Comparison of ENCODE assay signal across 8 cellular contexts in genomic region chr5:10856646-10857332, GRCh38.
DNase-seq lines count a peak whose midpoint lies in the region; ATAC-seq, FAIRE-seq and TF ChIP-seq lines count a peak whose summit lies in the region.

No MANE protein-coding gene starts in this region.

- H3K4me3 ChIP-seq in astrocyte (ENCODE audit: insufficient read depth, low read depth, low read length) (peak overlapping the region; percentile 26), iPS-20b (ENCODE audit: low read length) (peak overlapping the region; percentile 63)

- no peak for ATAC-seq in GM21737 (IDR thresholded peaks at IDR 0.05; ENCODE audit: unreplicated experiment)

- no peaks in the 10 kb centered on the region for H3K9me3 ChIP-seq in astrocyte (ENCODE audit: insufficient read depth, low read depth, low read length)
- H3K9me3 ChIP-seq in iPS-20b (ENCODE audit: insufficient read depth, low read depth, low read length), result no peaks in the 10 kb centered on the region

- H3K27me3 Mint-ChIP-seq in astrocyte (ENCODE audit: low read depth, unreplicated experiment), result peaks cover 10% of the 10 kb centered on the region

- H3K9ac ChIP-seq in astrocyte (ENCODE audit: low read length), result peak overlapping the region; percentile 15
- H3K9ac ChIP-seq in iPS-20b (ENCODE audit: low read depth, low read length), result peak overlapping the region; percentile 16; the same call in 1 of the 2 replicates

- H3K27me3 ChIP-seq in astrocyte (ENCODE audit: insufficient read depth, low read length) (no peaks in the 10 kb centered on the region), iPS-20b (ENCODE audit: insufficient read depth, low read length) (peaks cover 21% of the 10 kb centered on the region)

- peak overlapping the region; percentile 41 for H3K27ac Mint-ChIP-seq in astrocyte (ENCODE audit: unreplicated experiment)

- H3K4me2 ChIP-seq in astrocyte (ENCODE audit: low read length), result peak overlapping the region; percentile 74

- peaks cover 15% of the 10 kb centered on the region for H3K4me1 ChIP-seq in astrocyte (ENCODE audit: insufficient read depth, low read length)
- peaks cover 18% of the 10 kb centered on the region for H3K4me1 ChIP-seq in iPS-20b (ENCODE audit: insufficient read depth, low read length)

- no peaks in the 10 kb centered on the region for H3K36me3 Mint-ChIP-seq in astrocyte (ENCODE audit: low read depth, unreplicated experiment)

- TF ChIP-seq CTCF in 22Rv1 (IDR thresholded peaks at IDR 0.05) (peak; percentile 88), astrocyte (IDR thresholded peaks at IDR 0.05; ENCODE audit: insufficient read depth, low read depth, low read length) (peak; percentile 98)

- H3K36me3 ChIP-seq in astrocyte (ENCODE audit: insufficient read depth, low read length) (no peaks in the 10 kb centered on the region), iPS-20b (ENCODE audit: insufficient read depth, low read depth, low read length) (no peaks in the 10 kb centered on the region)

- H3K4me1 Mint-ChIP-seq in astrocyte (ENCODE audit: low read depth, unreplicated experiment), result peaks cover 23% of the 10 kb centered on the region

- TF ChIP-seq POLR2A in GM12892 (IDR thresholded peaks at IDR 0.05; ENCODE audit: low read depth, low read length), result no peak

- FAIRE-seq in GM12892 (lab: Jason Lieb, UNC), result no peak
- no peak for FAIRE-seq in astrocyte (lab: Jason Lieb, UNC)

- peak overlapping the region; percentile 59 for H2AFZ ChIP-seq in astrocyte (ENCODE audit: low read depth, low read length)

- H3K9me3 Mint-ChIP-seq in astrocyte (ENCODE audit: unreplicated experiment), result no peaks in the 10 kb centered on the region

- DNase-seq in GM12892 (ENCODE audit: insufficient read length), result peak; percentile 16
- DNase-seq in NOMO-1 (lab: John Stamatoyannopoulos, UW; ENCODE audit: unreplicated experiment in 2 of 2), result peak; percentile 35 to 44
- peak; percentile 88 for DNase-seq in astrocyte (ENCODE audit: low read depth)
- DNase-seq in stimulated activated CD4-positive, alpha-beta T cell treated with anti-CD3 and anti-CD28 coated beads, Interleukin-2, amount 100 ng/mL, for 4 hours (ENCODE audit: low read depth), result peak; percentile 1
- no peak for DNase-seq in NCI-H2171 treated with DMSO at 0.1 percent for 48 hours (lab: John Stamatoyannopoulos, UW)

- no peak overlapping the region for H3K27ac ChIP-seq in 22Rv1
- H3K27ac ChIP-seq in astrocyte (ENCODE audit: low read depth, low read length), result no peak overlapping the region
- no peak overlapping the region for H3K27ac ChIP-seq in iPS-20b (ENCODE audit: low read length)

- no peaks in the 10 kb centered on the region for H3K79me2 ChIP-seq in astrocyte (ENCODE audit: insufficient read depth, low read length)

- H4K20me1 ChIP-seq in astrocyte (ENCODE audit: insufficient read depth, low read length), result no peaks in the 10 kb centered on the region

- H3K4me3 Mint-ChIP-seq in astrocyte (ENCODE audit: unreplicated experiment), result peak overlapping the region; percentile 21
